In genomic region chr4:46386570-46386969, GRCh38 we compare ENCODE assay signal across 12 cellular contexts. TPM values are rescaled to one million over a fixed set of nuclear protein-coding genes. Genes with fewer than 3 reads are reported as not detected.
DNase-seq lines count a peak whose midpoint lies in the region; ATAC-seq and TF ChIP-seq lines count a peak whose summit lies in the region.
"Had no signal": no experiment of that assay in that cellular context is flagged by ENCODE, and none has a peak within 500 bp of the region (broad histone marks: within the 10 kb centered on the region; RNA-seq: fewer than 3 reads in every experiment).

No MANE protein-coding gene starts in this region.

- TF ChIP-seq EP300 in Ishikawa (IDR thresholded peaks at IDR 0.05; ENCODE audit: borderline replicate concordance) (no peak), gastroesophageal sphincter (IDR thresholded peaks at IDR 0.05) (no peak)

- H3K36me3 Mint-ChIP-seq in glutamatergic neuron (ENCODE audit: unreplicated experiment) = no peaks in the 10 kb centered on the region
- no peaks in the 10 kb centered on the region for H3K36me3 Mint-ChIP-seq in activated naive CD8-positive, alpha-beta T cell treated with anti-CD3 and anti-CD28 coated beads for 36 hours
- H3K36me3 Mint-ChIP-seq: stimulated activated memory B cell treated with anti-CD40 and anti-IgM and Interleukin-4, amounts not matched to agents 10 μg/mL and 1 μg/mL and 100 μg/mL, for 72 hours had no signal

- peaks cover 0 to 26% (median 4%) of the 10 kb centered on the region in 3 donors for H3K4me1 ChIP-seq in gastroesophageal sphincter
- H3K4me1 ChIP-seq: parathyroid adenoma had no signal

- no peak overlapping the region for H3K27ac ChIP-seq in gastroesophageal sphincter
- H3K27ac ChIP-seq: parathyroid adenoma, PC-9 had no signal

- no peaks in the 10 kb centered on the region for H3K36me3 ChIP-seq in gastroesophageal sphincter

- peaks cover 63% of the 10 kb centered on the region for H3K27me3 ChIP-seq in gastroesophageal sphincter

- no peak for ATAC-seq in GM18498 (IDR thresholded peaks at IDR 0.05; ENCODE audit: unreplicated experiment)
- ATAC-seq in gastroesophageal sphincter = no peak
- no peak for ATAC-seq in HG03432 (IDR thresholded peaks at IDR 0.05; ENCODE audit: unreplicated experiment)
- ATAC-seq: stimulated activated memory B cell treated with anti-CD40 and anti-IgM and Interleukin-4, amounts not matched to agents 10 μg/mL and 1 μg/mL and 100 μg/mL, for 72 hours had no signal

- peaks cover 4% of the 10 kb centered on the region for H3K4me1 Mint-ChIP-seq in glutamatergic neuron (ENCODE audit: low read depth, unreplicated experiment)
- H3K4me1 Mint-ChIP-seq in activated naive CD8-positive, alpha-beta T cell treated with anti-CD3 and anti-CD28 coated beads for 36 hours = peaks cover 10% of the 10 kb centered on the region

- no peak for TF ChIP-seq POLR2A in gastroesophageal sphincter (IDR thresholded peaks at IDR 0.05)

- H3K9me3 Mint-ChIP-seq in glutamatergic neuron (ENCODE audit: unreplicated experiment) = peaks cover 10% of the 10 kb centered on the region
- H3K9me3 Mint-ChIP-seq in activated naive CD8-positive, alpha-beta T cell treated with anti-CD3 and anti-CD28 coated beads for 36 hours = peaks cover 2% of the 10 kb centered on the region
- H3K9me3 Mint-ChIP-seq: stimulated activated memory B cell treated with anti-CD40 and anti-IgM and Interleukin-4, amounts not matched to agents 10 μg/mL and 1 μg/mL and 100 μg/mL, for 72 hours had no signal

- peak; percentile 10; the same call in 1 of the 2 replicates for TF ChIP-seq RAD21 in Ishikawa (IDR thresholded peaks at IDR 0.05; ENCODE audit: low read depth)

- DNase-seq in COLO668 (lab: John Stamatoyannopoulos, UW; ENCODE audit: unreplicated experiment) (peak; percentile 66), SHP77 treated with DMSO at 0.1 percent for 48 hours (lab: John Stamatoyannopoulos, UW) (peak; percentile 33), glutamatergic neuron (peak; percentile 34)
- no peak for DNase-seq in activated naive CD8-positive, alpha-beta T cell treated with anti-CD3 and anti-CD28 coated beads for 36 hours
- DNase-seq: NCI-H1048, PC-9 had no signal

- no peak overlapping the region for H3K27ac Mint-ChIP-seq in glutamatergic neuron (ENCODE audit: unreplicated experiment)
- H3K27ac Mint-ChIP-seq in activated naive CD8-positive, alpha-beta T cell treated with anti-CD3 and anti-CD28 coated beads for 36 hours = no peak overlapping the region
- H3K27ac Mint-ChIP-seq: stimulated activated memory B cell treated with anti-CD40 and anti-IgM and Interleukin-4, amounts not matched to agents 10 μg/mL and 1 μg/mL and 100 μg/mL, for 72 hours had no signal

- H3K9me3 ChIP-seq in gastroesophageal sphincter = no peaks in the 10 kb centered on the region

- H3K27me3 Mint-ChIP-seq in glutamatergic neuron (ENCODE audit: unreplicated experiment) = peaks cover 24% of the 10 kb centered on the region
- peaks cover 41% of the 10 kb centered on the region for H3K27me3 Mint-ChIP-seq in activated naive CD8-positive, alpha-beta T cell treated with anti-CD3 and anti-CD28 coated beads for 36 hours

- TF ChIP-seq CTCF in glutamatergic neuron (IDR thresholded peaks at IDR 0.05; ENCODE audit: partially characterized antibody, unreplicated experiment) (no peak), gastroesophageal sphincter (IDR thresholded peaks at IDR 0.05) (no peak)

- H3K4me3 ChIP-seq in gastroesophageal sphincter = no peak overlapping the region
- H3K4me3 ChIP-seq: PC-9 had no signal

- H3K4me3 Mint-ChIP-seq in glutamatergic neuron (ENCODE audit: unreplicated experiment) = no peak overlapping the region
- no peak overlapping the region for H3K4me3 Mint-ChIP-seq in activated naive CD8-positive, alpha-beta T cell treated with anti-CD3 and anti-CD28 coated beads for 36 hours
- H3K4me3 Mint-ChIP-seq: stimulated activated memory B cell treated with anti-CD40 and anti-IgM and Interleukin-4, amounts not matched to agents 10 μg/mL and 1 μg/mL and 100 μg/mL, for 72 hours had no signal

- WGBS in gastroesophageal sphincter (ENCODE audit: low coverage in 1 of 2), 2 donors = 55 to 67% methylated on average over 1 of the region's 1 CpG

TF ChIP-seq in Ishikawa, 13 proteins besides CTCF, POLR2A, EP300 and RAD21:
- TF ChIP-seq FOXM1 (IDR thresholded peaks at IDR 0.05; ENCODE audit: borderline replicate concordance, low read depth) (no peak), CEBPB (IDR thresholded peaks at IDR 0.05) (no peak), MAX (IDR thresholded peaks at IDR 0.05) (no peak), YY1 (IDR thresholded peaks at IDR 0.05; ENCODE audit: low read depth) (no peak), CREB1 (IDR thresholded peaks at IDR 0.05; ENCODE audit: low read depth) (no peak), USF1 (IDR thresholded peaks at IDR 0.05) (no peak), EGR1 (IDR thresholded peaks at IDR 0.05) (no peak), TCF12 (IDR thresholded peaks at IDR 0.05; ENCODE audit: low read depth) (no peak), TEAD4 (IDR thresholded peaks at IDR 0.05) (no peak), REST (IDR thresholded peaks at IDR 0.05; ENCODE audit: low read depth) (no peak), NFIC (IDR thresholded peaks at IDR 0.05) (no peak), ZBTB7A (IDR thresholded peaks at IDR 0.05; ENCODE audit: low read depth) (no peak), TAF1 (IDR thresholded peaks at IDR 0.05; ENCODE audit: low read depth) (no peak)
TF ChIP-seq in Ishikawa: peak in this region for 0.

RNA-seq across cellular contexts. Expression of gene GABRA2, which starts 3.4 kb away (rescaled TPM):
- total RNA-seq in glutamatergic neuron (ENCODE audit: unreplicated experiment) = 0.22 TPM
- not detected for total RNA-seq in activated naive CD8-positive, alpha-beta T cell treated with anti-CD3 and anti-CD28 coated beads for 36 hours
- 1 to 10 TPM in 3 of 4 donors, under 1 TPM in 1; 0.31 to 2.0 (median 1.4) TPM for total RNA-seq in gastroesophageal sphincter
- total RNA-seq: PC-9 had no signal
